In genomic region chr2:11745613-11746375, GRCh38 we compare ENCODE assay signal across 1 cellular context.
TF ChIP-seq lines count a peak whose summit lies in the region.

No MANE protein-coding gene starts in this region.

TF ChIP-seq in H1, 55 proteins besides CTCF, POLR2A, EP300 and RAD21:
- no peak for TF ChIP-seq HDAC6 (IDR thresholded peaks at IDR 0.05; ENCODE audit: low read depth, low read length)
- TF ChIP-seq USF2 (IDR thresholded peaks at IDR 0.05; ENCODE audit: low read length) = no peak
- TF ChIP-seq SAP30 (IDR thresholded peaks at IDR 0.05; ENCODE audit: insufficient read depth, insufficient replicate concordance, low read length) = no peak
- 0 out of 2 replicates have a peak, but pooled peaks have one; percentile 28 for TF ChIP-seq KDM1A (IDR thresholded peaks at IDR 0.05; ENCODE audit: borderline replicate concordance, low read length)
- TF ChIP-seq HDAC2 (IDR thresholded peaks at IDR 0.05; ENCODE audit: borderline replicate concordance in 1 of 2, low read depth in 2 of 2, low read length in 2 of 2) = peak in 1 of 2 experiments; percentile 42; a peak in 1 of 4 replicates
TF ChIP-seq in H1: peak in this region for 2.
